In genomic region chr7:2526659-2527504, GRCh38 we compare ENCODE assay signal across 1 cellular context.
TF ChIP-seq lines count a peak whose summit lies in the region.

No MANE protein-coding gene starts in this region.

TF ChIP-seq in SK-N-SH treated with all-trans-retinoic acid at 6 μM for 48 hours, 23 proteins besides CTCF, POLR2A, EP300 and RAD21 (continued from another document):
- TF ChIP-seq TSHZ2 (CRISPR knock-in tag; IDR thresholded peaks at IDR 0.05) (no peak), GLIS3 (CRISPR knock-in tag; IDR thresholded peaks at IDR 0.05) (no peak), BACH2 (CRISPR knock-in tag; IDR thresholded peaks at IDR 0.05; ENCODE audit: borderline replicate concordance) (no peak), OSR1 (CRISPR knock-in tag; IDR thresholded peaks at IDR 0.05) (no peak), POU6F1 (CRISPR knock-in tag; IDR thresholded peaks at IDR 0.05; ENCODE audit: borderline replicate concordance, low read depth) (no peak)
- TF ChIP-seq, protein P1, sequence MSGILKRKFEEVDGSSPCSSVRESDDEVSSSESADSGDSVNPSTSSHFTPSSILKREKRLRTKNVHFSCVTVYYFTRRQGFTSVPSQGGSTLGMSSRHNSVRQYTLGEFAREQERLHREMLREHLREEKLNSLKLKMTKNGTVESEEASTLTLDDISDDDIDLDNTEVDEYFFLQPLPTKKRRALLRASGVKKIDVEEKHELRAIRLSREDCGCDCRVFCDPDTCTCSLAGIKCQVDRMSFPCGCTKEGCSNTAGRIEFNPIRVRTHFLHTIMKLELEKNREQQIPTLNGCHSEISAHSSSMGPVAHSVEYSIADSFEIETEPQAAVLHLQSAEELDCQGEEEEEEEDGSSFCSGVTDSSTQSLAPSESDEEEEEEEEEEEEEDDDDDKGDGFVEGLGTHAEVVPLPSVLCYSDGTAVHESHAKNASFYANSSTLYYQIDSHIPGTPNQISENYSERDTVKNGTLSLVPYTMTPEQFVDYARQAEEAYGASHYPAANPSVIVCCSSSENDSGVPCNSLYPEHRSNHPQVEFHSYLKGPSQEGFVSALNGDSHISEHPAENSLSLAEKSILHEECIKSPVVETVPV (CRISPR knock-in tag; IDR thresholded peaks at IDR 0.05) = no peak
- TF ChIP-seq, protein P2, sequence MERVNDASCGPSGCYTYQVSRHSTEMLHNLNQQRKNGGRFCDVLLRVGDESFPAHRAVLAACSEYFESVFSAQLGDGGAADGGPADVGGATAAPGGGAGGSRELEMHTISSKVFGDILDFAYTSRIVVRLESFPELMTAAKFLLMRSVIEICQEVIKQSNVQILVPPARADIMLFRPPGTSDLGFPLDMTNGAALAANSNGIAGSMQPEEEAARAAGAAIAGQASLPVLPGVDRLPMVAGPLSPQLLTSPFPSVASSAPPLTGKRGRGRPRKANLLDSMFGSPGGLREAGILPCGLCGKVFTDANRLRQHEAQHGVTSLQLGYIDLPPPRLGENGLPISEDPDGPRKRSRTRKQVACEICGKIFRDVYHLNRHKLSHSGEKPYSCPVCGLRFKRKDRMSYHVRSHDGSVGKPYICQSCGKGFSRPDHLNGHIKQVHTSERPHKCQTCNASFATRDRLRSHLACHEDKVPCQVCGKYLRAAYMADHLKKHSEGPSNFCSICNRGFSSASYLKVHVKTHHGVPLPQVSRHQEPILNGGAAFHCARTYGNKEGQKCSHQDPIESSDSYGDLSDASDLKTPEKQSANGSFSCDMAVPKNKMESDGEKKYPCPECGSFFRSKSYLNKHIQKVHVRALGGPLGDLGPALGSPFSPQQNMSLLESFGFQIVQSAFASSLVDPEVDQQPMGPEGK (CRISPR knock-in tag; IDR thresholded peaks at IDR 0.05; ENCODE audit: borderline replicate concordance) = no peak
TF ChIP-seq in SK-N-SH treated with all-trans-retinoic acid at 6 μM for 48 hours: peak in this region for 0.
